In genomic region chr2:190682168-190682567, GRCh38 we compare ENCODE assay signal across 17 cellular contexts. TPM values are rescaled to one million over a fixed set of nuclear protein-coding genes. Genes with fewer than 3 reads are reported as not detected.
DNase-seq lines count a peak whose midpoint lies in the region; FAIRE-seq and TF ChIP-seq lines count a peak whose summit lies in the region.
"Had no signal": no experiment of that assay in that cellular context is flagged by ENCODE, and none has a peak within 500 bp of the region (broad histone marks: within the 10 kb centered on the region; RNA-seq: fewer than 3 reads in every experiment).

No MANE protein-coding gene starts in this region.

- no peaks in the 10 kb centered on the region for H3K27me3 ChIP-seq in endothelial cell of umbilical vein (ENCODE audit: control insufficient read depth in 2 of 2, insufficient read depth in 2 of 2, low read length in 2 of 2)

- no peaks in the 10 kb centered on the region for H3K9me3 ChIP-seq in endothelial cell of umbilical vein (replicated peaks; ENCODE audit: control insufficient read depth, insufficient read depth, low read length)

- H3K79me2 ChIP-seq in endothelial cell of umbilical vein (ENCODE audit: control insufficient read depth, insufficient read depth, low read length), result peaks cover 2% of the 10 kb centered on the region

- no peak for TF ChIP-seq CTCF in endothelial cell of umbilical vein (IDR thresholded peaks at IDR 0.05; ENCODE audit: extremely low read depth in 1 of 2, insufficient read depth in 1 of 2, low read depth in 1 of 2, low read length in 2 of 2)

- no peak for FAIRE-seq in endothelial cell of umbilical vein (lab: Jason Lieb, UNC)

- peak overlapping the region; percentile 77 for H3K27ac ChIP-seq in endothelial cell of umbilical vein (ENCODE audit: insufficient read depth, low read depth, low read length)
- H3K27ac ChIP-seq: skin epidermis had no signal

- H3K4me2 ChIP-seq in endothelial cell of umbilical vein (ENCODE audit: insufficient read depth, low read length), result peak overlapping the region; percentile 74

- dilution Hi-C loops in endothelial cell of umbilical vein (cut with MboI; ENCODE audit: extremely low pct_ligation_motif_present, low sequenced_read_pairs), result no loop called here

- no peak for TF ChIP-seq POLR2A in endothelial cell of umbilical vein (IDR thresholded peaks at IDR 0.05; ENCODE audit: low read depth, low read length)

- BruUV-seq in endothelial cell of umbilical vein (replicated peaks; lab: Mats Ljungman, UMichigan), result no TSS peak

- intact Hi-C loops in endothelial cell of umbilical vein (cut with micrococcal nuclease), result loop anchor here (2.0 to 10.0 kb wide), 5 partner anchors 45 to 347 kb away; partner anchors contain the start of gene GLS

- H3K9ac ChIP-seq in endothelial cell of umbilical vein (replicated peaks; ENCODE audit: extremely low read depth, insufficient read depth, low read length), result no peak overlapping the region

- peaks cover 54% of the 10 kb centered on the region for H3K4me1 ChIP-seq in endothelial cell of umbilical vein (ENCODE audit: control insufficient read depth, extremely low read depth, insufficient read depth, low read length)

- no peaks in the 10 kb centered on the region for H4K20me1 ChIP-seq in endothelial cell of umbilical vein (replicated peaks; ENCODE audit: control insufficient read depth, extremely low read depth, insufficient read depth, low read length)

- CTCF ChIA-PET in endothelial cell of umbilical vein (lab: Charles Lee), result interaction anchor here (1.3 to 1.9 kb wide), 5 partner anchors 9 to 86 kb away, joined by 3 to 6 read pairs (median 4); no protein-coding TSS in a partner anchor

- peaks cover 0 to 4% of the 10 kb centered on the region in 2 experiments for H3K36me3 ChIP-seq in endothelial cell of umbilical vein (ENCODE audit: control insufficient read depth in 2 of 2, extremely low read depth in 1 of 2, insufficient read depth in 2 of 2, low read length in 2 of 2)

- H2AFZ ChIP-seq in endothelial cell of umbilical vein (ENCODE audit: low read depth, low read length), result no peak overlapping the region

- POLR2A ChIA-PET in endothelial cell of umbilical vein (lab: Charles Lee), result interaction anchor here (0.6 kb wide), 1 partner anchor 1019 kb away, joined by 6 read pairs; no protein-coding TSS in a partner anchor

- no peaks in the 10 kb centered on the region for H3K9me1 ChIP-seq in endothelial cell of umbilical vein (replicated peaks; ENCODE audit: control insufficient read depth, extremely low read depth, insufficient read depth, low read length)

- peak; percentile 47 for DNase-seq in HCEC 1CT
- peak; percentile 48 for DNase-seq in RKO (ENCODE audit: low spot score)
- peak; percentile 64 for DNase-seq in endothelial cell of umbilical vein (ENCODE audit: low read depth, low spot score)
- DNase-seq in pulmonary artery endothelial cell (ENCODE audit: low read depth, low spot score), result peak; percentile 26
- DNase-seq in HuH-7 (ENCODE audit: low spot score), result no peak
- no peak for DNase-seq in anterior cingulate cortex (lab: John Stamatoyannopoulos, UW)
- DNase-seq in NCI-H446 (lab: John Stamatoyannopoulos, UW), result no peak
- DNase-seq: activated CD4-positive, alpha-beta memory T cell treated with anti-CD3 and anti-CD28 coated beads for 36 hours; activated T-cell treated with anti-CD3 and anti-CD28 coated beads, Interleukin-2, amount 50 U/mL, for 4 hours; KBM-7; mammary epithelial cell; naive thymus-derived CD8-positive, alpha-beta T cell; NCI-H1048; NCI-H2081 treated with DMSO at 0.1 percent for 48 hours; NCI-H748 treated with DMSO at 0.1 percent for 48 hours; stimulated activated CD4-positive, alpha-beta T cell treated with anti-CD3 and anti-CD28 coated beads, Interleukin-2, amount 100 ng/mL, for 48 hours had no signal

- peak overlapping the region in 1 of 3 experiments; percentile 5 for H3K4me3 ChIP-seq in endothelial cell of umbilical vein (replicated peaks in 1 of 3; ENCODE audit: insufficient read depth in 1 of 3, low read depth in 1 of 3, low read length in 3 of 3)
- H3K4me3 ChIP-seq: skin epidermis had no signal

TF ChIP-seq in endothelial cell of umbilical vein, 7 proteins besides CTCF, POLR2A, EP300 and RAD21:
- TF ChIP-seq MYC (IDR thresholded peaks at IDR 0.05; ENCODE audit: low read depth, low read length) (no peak), FOS (IDR thresholded peaks at IDR 0.05; ENCODE audit: borderline replicate concordance, insufficient read depth, low read length) (peak; percentile 51), POLR2AphosphoS5 (IDR thresholded peaks at IDR 0.05; ENCODE audit: insufficient read depth, low read depth, low read length) (peak; percentile 63), GATA2 (IDR thresholded peaks at IDR 0.05; ENCODE audit: insufficient read depth, insufficient read length, low read depth, low read length) (peak; percentile 85), JUN (IDR thresholded peaks at IDR 0.05; ENCODE audit: borderline replicate concordance, insufficient read depth, insufficient read length, low read depth) (peak; percentile 44), EZH2 (IDR thresholded peaks at IDR 0.05; ENCODE audit: borderline replicate concordance, low read depth, low read length, severe bottlenecking) (no peak)

RNA-seq across cellular contexts. Expression of gene NAB1, which starts 33.3 kb away (rescaled TPM):
- total RNA-seq in endothelial cell of umbilical vein (25.2 and 36.1 TPM in 2 replicates), pulmonary artery endothelial cell (35.6 and 38.7 TPM in 2 replicates)
- 7.2 and 7.5 TPM in 2 replicates for polyA plus RNA-seq in endothelial cell of umbilical vein
- 10.1 and 11.8 TPM in 2 replicates for polyA plus RNA-seq in endothelial cell of umbilical vein (2011; cell fraction: cytosol; rRNA removed)
- 64.7 and 67.8 TPM in 2 replicates for polyA plus RNA-seq in endothelial cell of umbilical vein (2011; cell fraction: nucleus; rRNA removed)
- polyA plus RNA-seq in endothelial cell of umbilical vein (2012), result 17.6 and 21.5 TPM in 2 replicates
- 20.2 and 26.9 TPM in 2 replicates for polyA minus RNA-seq in endothelial cell of umbilical vein
- 30.9 TPM for polyA minus RNA-seq in endothelial cell of umbilical vein (2011; cell fraction: cytosol; rRNA and poly(A)+ RNA removed)
- polyA minus RNA-seq in endothelial cell of umbilical vein (2011; cell fraction: nucleus; rRNA and poly(A)+ RNA removed), result 14.1 and 18.6 TPM in 2 replicates

Comparison
In these comparisons a context has a peak if more than half of its experiments do, and no peak if none do; other contexts are left out.
1. DNase-seq: peak in HCEC 1CT (single experiment), RKO (single experiment), endothelial cell of umbilical vein (single experiment) and pulmonary artery endothelial cell (single experiment); none in HuH-7 (single experiment), anterior cingulate cortex (0 of 58) and NCI-H446 (0 of 2).